ENCODE assay signal across 9 cellular contexts in genomic region chr22:24506802-24507438, GRCh38. TPM values are rescaled to one million over a fixed set of nuclear protein-coding genes. Genes with fewer than 3 reads are reported as not detected.
DNase-seq lines count a peak whose midpoint lies in the region; ATAC-seq and TF ChIP-seq lines count a peak whose summit lies in the region.
"Had no signal": no experiment of that assay in that cellular context is flagged by ENCODE, and none has a peak within 500 bp of the region (broad histone marks: within the 10 kb centered on the region; RNA-seq: fewer than 3 reads in every experiment).

No MANE protein-coding gene starts in this region.

- H3K4me1 ChIP-seq in endodermal cell (ENCODE audit: control insufficient read depth, insufficient read depth, low read length) (peaks cover 24% of the 10 kb centered on the region), spleen (peaks cover 15 to 100% (median 50%) of the 10 kb centered on the region in 6 donors)

- intact Hi-C loops in spleen (cut with DNase I; ENCODE audit: low total_unique reads) (loop anchor here (5.0 kb wide), 1 partner anchor 85 kb away; no protein-coding TSS in a partner anchor), left ventricle myocardium superior (cut with micrococcal nuclease) (loop anchor here (10.0 kb wide), 2 partner anchors 82 to 182 kb away; partner anchors contain the start of gene ADORA2A)

- H3K4me1 Mint-ChIP-seq in endodermal cell: peaks cover 55% of the 10 kb centered on the region

- no peaks in the 10 kb centered on the region for H3K36me3 Mint-ChIP-seq in endodermal cell (ENCODE audit: low read depth)

- TF ChIP-seq POLR2A in spleen (IDR thresholded peaks at IDR 0.05): no peak

- no peaks in the 10 kb centered on the region for H3K9me3 ChIP-seq in endodermal cell (ENCODE audit: control insufficient read depth, low read length)
- H3K9me3 ChIP-seq in spleen: no peaks in the 10 kb centered on the region

- peak overlapping the region; percentile 77 for H3K27ac Mint-ChIP-seq in endodermal cell

- H3K9ac ChIP-seq in endodermal cell (ENCODE audit: extremely low read depth, low read length, poor library complexity, severe bottlenecking): no peak overlapping the region

- H3K27ac ChIP-seq in endodermal cell (ENCODE audit: low read depth, low read length): no peak overlapping the region
- peak overlapping the region in 6 of 8 donors; percentile 62 to 86 (median 71) for H3K27ac ChIP-seq in spleen

- peak overlapping the region; percentile 27 for H3K4me3 Mint-ChIP-seq in endodermal cell

- H3K9me3 Mint-ChIP-seq in endodermal cell: no peaks in the 10 kb centered on the region

- 60 to 62% methylated on average over 4 to 5 of the region's 6 CpGs for WGBS in endodermal cell (ENCODE audit: insufficient coverage in 1 of 2, insufficient read length in 1 of 2), 2 experiments
- WGBS in spleen, 5 donors: 34 to 66% (median 49%) methylated on average over 6 of the region's 6 CpGs

- H3K4me3 ChIP-seq in endodermal cell (ENCODE audit: low read length): no peak overlapping the region
- no peak overlapping the region for H3K4me3 ChIP-seq in spleen

- no peak for ATAC-seq in left ventricle myocardium superior

- H3K36me3 ChIP-seq in endodermal cell (ENCODE audit: control insufficient read depth, insufficient read depth, low read length): no peaks in the 10 kb centered on the region
- no peaks in the 10 kb centered on the region for H3K36me3 ChIP-seq in spleen

- H3K27me3 Mint-ChIP-seq in endodermal cell (ENCODE audit: insufficient read depth): no peaks in the 10 kb centered on the region

- peak; percentile 22 for DNase-seq in NCI-H2196 (lab: John Stamatoyannopoulos, UW; ENCODE audit: unreplicated experiment)
- DNase-seq in NCI-H2196 treated with DMSO at 0.1 percent for 48 hours (lab: John Stamatoyannopoulos, UW; ENCODE audit: unreplicated experiment): no peak
- DNase-seq in NCI-H2107 treated with DMSO at 0.1 percent for 48 hours (lab: John Stamatoyannopoulos, UW; ENCODE audit: unreplicated experiment): peak; percentile 69
- peak; percentile 68 for DNase-seq in endodermal cell
- DNase-seq in spleen: no peak
- DNase-seq in hippocampal formation (lab: John Stamatoyannopoulos, UW): no peak
- no peak for DNase-seq in left ventricle myocardium superior
- DNase-seq in GM20000 (ENCODE audit: low spot score): no peak
- DNase-seq: amniotic stem cell had no signal

- TF ChIP-seq CTCF in endodermal cell (conservative IDR thresholded peaks at IDR 0.05) (no peak), spleen (IDR thresholded peaks at IDR 0.05 in 8 of 11, conservative IDR thresholded peaks at IDR 0.05 in 3 of 11) (no peak), GM20000 (IDR thresholded peaks at IDR 0.05; ENCODE audit: extremely low read depth, missing control alignments) (no peak)

- H3K27me3 ChIP-seq in endodermal cell (ENCODE audit: control insufficient read depth, insufficient read depth, low read length, poor library complexity, severe bottlenecking) (peaks cover 11% of the 10 kb centered on the region), spleen (replicated peaks in 1 of 7) (no peaks in the 10 kb centered on the region)

RNA-seq across cellular contexts. Expression of gene UPB1, which starts 11.8 kb away (rescaled TPM):
- total RNA-seq in endodermal cell (under 1 TPM in 1 of 2 donors, not detected in 1; 0.40 TPM), spleen (1 to 10 TPM in 6 of 7 donors, under 1 TPM in 1; 0.92 to 3.9 (median 2.0) TPM), left ventricle myocardium superior (0.97 TPM)
- polyA plus RNA-seq in endodermal cell (2013, experiment 1 of 2): 0.14 TPM
- polyA plus RNA-seq in endodermal cell (2013, experiment 2 of 2): 0.33 TPM
- 1 to 10 TPM in 1 of 3 donors, under 1 TPM in 2; 0.38 to 1.5 (median 0.47) TPM for polyA plus RNA-seq in spleen

RNA-seq across cellular contexts. Expression of gene GUCD1, which starts 48.0 kb away (rescaled TPM):
- total RNA-seq in endodermal cell: 10 to 100 TPM; 64.7 to 73.6 TPM
- 38.1 TPM for polyA plus RNA-seq in endodermal cell (2013, experiment 1 of 2)
- polyA plus RNA-seq in endodermal cell (2013, experiment 2 of 2): 44.2 TPM
- 100 to 1,000 TPM in 5 of 7 donors, 10 to 100 TPM in 2; 85.4 to 162 (median 112) TPM for total RNA-seq in spleen
- 100 to 1,000 TPM in 2 of 3 donors, 10 to 100 TPM in 1; 82.6 to 108 (median 105) TPM for polyA plus RNA-seq in spleen
- 275 TPM for total RNA-seq in left ventricle myocardium superior

RNA-seq across cellular contexts. Expression of gene SNRPD3, which starts 48.9 kb away (rescaled TPM):
- total RNA-seq in endodermal cell: 100 to 1,000 TPM; 158 to 180 TPM
- 174 TPM for polyA plus RNA-seq in endodermal cell (2013, experiment 1 of 2)
- 166 TPM for polyA plus RNA-seq in endodermal cell (2013, experiment 2 of 2)
- total RNA-seq in spleen: 100 to 1,000 TPM in 2 of 7 donors, 10 to 100 TPM in 5; 52.0 to 142 (median 66.3) TPM
- polyA plus RNA-seq in spleen: 100 to 1,000 TPM in 2 of 3 donors, 10 to 100 TPM in 1; 89.8 to 113 (median 113) TPM
- 73.7 TPM for total RNA-seq in left ventricle myocardium superior

Comparison
In these comparisons a context has a peak if more than half of its experiments do, and no peak if none do; other contexts are left out.
1. DNase-seq: peak in NCI-H2196 (single experiment), NCI-H2107 treated with DMSO at 0.1 percent for 48 hours (single experiment) and endodermal cell (single experiment); none in NCI-H2196 treated with DMSO at 0.1 percent for 48 hours (single experiment), spleen (single experiment), hippocampal formation (0 of 2), left ventricle myocardium superior (single experiment) and GM20000 (single experiment).